In genomic region chr12:530308-530707, GRCh38 we compare ENCODE assay signal across 11 cellular contexts.
DNase-seq lines count a peak whose midpoint lies in the region; ATAC-seq, FAIRE-seq and TF ChIP-seq lines count a peak whose summit lies in the region.
"Had no signal": no experiment of that assay in that cellular context is flagged by ENCODE, and none has a peak within 500 bp of the region (broad histone marks: within the 10 kb centered on the region; RNA-seq: fewer than 3 reads in every experiment).

No MANE protein-coding gene starts in this region.

- ATAC-seq in GM19455 (IDR thresholded peaks at IDR 0.05; ENCODE audit: unreplicated experiment) = no peak
- no peak for ATAC-seq in HG03469 (IDR thresholded peaks at IDR 0.05; ENCODE audit: unreplicated experiment)

- 24 to 29% methylated on average over 6 of the region's 6 CpGs for WGBS in GM23248 (ENCODE audit: low coverage in 1 of 2, low lambda C conversion rate in 2 of 2, missing lambda C conversion rate in 2 of 2), 2 experiments
- WGBS in small intestine, 3 donors = 57 to 71% (median 62%) methylated on average over 6 of the region's 6 CpGs

- H3K4me1 ChIP-seq in GM23248 (ENCODE audit: insufficient read depth) (peaks cover 32% of the 10 kb centered on the region), small intestine (ENCODE audit: control insufficient read depth in 2 of 2, insufficient read depth in 1 of 2, low read depth in 1 of 2, low read length in 1 of 2) (no peaks in the 10 kb centered on the region), MM.1S (ENCODE audit: low read length) (no peaks in the 10 kb centered on the region)

- H3K27ac ChIP-seq in GM23248 (peak overlapping the region; percentile 59), RWPE1 (no peak overlapping the region), small intestine (ENCODE audit: low read depth in 1 of 2, low read length in 1 of 2) (peak overlapping the region in 1 of 2 donors; percentile 65), MM.1S (ENCODE audit: low read length) (no peak overlapping the region)

- H3K9me3 ChIP-seq in GM23248 (ENCODE audit: low read depth) = no peaks in the 10 kb centered on the region
- no peaks in the 10 kb centered on the region for H3K9me3 ChIP-seq in small intestine (ENCODE audit: control insufficient read depth, low read depth)
- H3K9me3 ChIP-seq in MM.1S (replicated peaks; ENCODE audit: insufficient read depth, low read length) = no peaks in the 10 kb centered on the region

- H3K4me3 ChIP-seq in GM23248 (no peak overlapping the region), small intestine (ENCODE audit: low read depth in 1 of 2, low read length in 2 of 2) (no peak overlapping the region), MM.1S (ENCODE audit: low read length) (no peak overlapping the region)

- peaks cover 31% of the 10 kb centered on the region for H3F3A ChIP-seq in GM23248 (ENCODE audit: insufficient read depth)
- no peaks in the 10 kb centered on the region for H3F3A ChIP-seq in MM.1S (ENCODE audit: insufficient read depth, low read length)

- TF ChIP-seq CTCF in RWPE1 (conservative IDR thresholded peaks at IDR 0.05; ENCODE audit: low read depth) = no peak
- TF ChIP-seq CTCF in MM.1S (IDR thresholded peaks at IDR 0.05; ENCODE audit: low read length) = no peak

- H3K4me2 ChIP-seq in GM23248 (ENCODE audit: unreplicated experiment) (peak overlapping the region; percentile 12), MM.1S (ENCODE audit: low read depth, low read length) (no peak overlapping the region)

- H3K36me3 ChIP-seq in GM23248 (ENCODE audit: low read depth) (no peaks in the 10 kb centered on the region), small intestine (ENCODE audit: control insufficient read depth in 2 of 2, insufficient read depth in 2 of 2, low read length in 2 of 2) (no peaks in the 10 kb centered on the region), MM.1S (replicated peaks; ENCODE audit: insufficient read depth, low read length) (no peaks in the 10 kb centered on the region)

- no peak for FAIRE-seq in small intestine (lab: Jason Lieb, UNC)

- DNase-seq in GM23248 (peak; percentile 89), RWPE1 (ENCODE audit: low spot score) (peak; percentile 65), glomerular endothelial cell (ENCODE audit: extremely low read depth, low read depth, low spot score) (peak; percentile 76), small intestine (peak; percentile 56), MM.1S (no peak), 8988T (no peak)
- DNase-seq: Calu3, hippocampal formation, NCI-H345 had no signal

- peak overlapping the region; percentile 34; the same call in 1 of the 2 replicates for H3K9ac ChIP-seq in GM23248
- H3K9ac ChIP-seq in MM.1S (ENCODE audit: low read length) = no peak overlapping the region

- in situ Hi-C loops in GM23248 (cut with MboI) = loop anchor here (10.0 kb wide), 1 partner anchor 86 kb away; no protein-coding TSS in a partner anchor

- H3K79me2 ChIP-seq in GM23248 (ENCODE audit: insufficient read depth) = no peaks in the 10 kb centered on the region
- H3K79me2 ChIP-seq in MM.1S (ENCODE audit: low read length) = no peaks in the 10 kb centered on the region

- no peaks in the 10 kb centered on the region for H3K27me3 ChIP-seq in GM23248 (replicated peaks; ENCODE audit: insufficient read depth)
- no peaks in the 10 kb centered on the region for H3K27me3 ChIP-seq in small intestine (ENCODE audit: control insufficient read depth in 2 of 2, insufficient read depth in 2 of 2, low read length in 2 of 2)
- no peaks in the 10 kb centered on the region for H3K27me3 ChIP-seq in MM.1S (replicated peaks; ENCODE audit: insufficient read depth, low read length)

- POLR2A ChIA-PET in RWPE1 (lab: Yijun Ruan, JAX; ENCODE audit: low non-redundant PET) = no interaction called here

- no peaks in the 10 kb centered on the region for H4K20me1 ChIP-seq in GM23248 (ENCODE audit: insufficient read depth)
- H4K20me1 ChIP-seq in MM.1S (ENCODE audit: insufficient read depth, low read length) = no peaks in the 10 kb centered on the region

- CTCF ChIA-PET in RWPE1 (lab: Yijun Ruan, JAX) = interaction anchor here (1.2 kb wide), 1 partner anchor 17 kb away, joined by 3 read pairs; no protein-coding TSS in a partner anchor

- H2AFZ ChIP-seq in GM23248 = no peak overlapping the region
- H2AFZ ChIP-seq in MM.1S (ENCODE audit: low read length) = no peak overlapping the region

- H3K9me2 ChIP-seq in GM23248 (ENCODE audit: insufficient read depth) (no peaks in the 10 kb centered on the region), MM.1S (replicated peaks; ENCODE audit: insufficient read depth, low read length) (no peaks in the 10 kb centered on the region)

Comparison
In these comparisons a context has a peak if more than half of its experiments do, and no peak if none do; other contexts are left out.
1. DNase-seq: peak in GM23248 (single experiment), RWPE1 (single experiment), glomerular endothelial cell (single experiment) and small intestine (single experiment); none in MM.1S (single experiment) and 8988T (single experiment).